Comparison of ENCODE assay signal across 8 cellular contexts in the genomic region with DNA sequence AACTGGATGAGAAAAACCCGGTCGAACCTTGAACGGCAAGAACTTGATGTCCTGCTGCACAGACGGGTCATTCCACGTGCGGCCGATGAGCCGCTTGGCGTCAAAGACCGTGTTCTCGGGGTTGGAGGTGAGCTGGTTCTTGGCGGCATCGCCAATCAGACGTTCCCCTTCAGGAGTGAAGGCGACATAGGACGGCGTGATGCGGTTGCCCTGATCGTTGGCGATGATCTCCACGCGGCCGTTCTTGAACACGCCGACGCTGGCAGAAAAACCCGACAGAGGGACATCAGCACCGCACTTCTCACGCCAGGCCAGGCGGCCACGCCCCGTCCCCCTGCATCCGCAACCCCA.
DNase-seq lines count a peak whose midpoint lies in the region; ATAC-seq and TF ChIP-seq lines count a peak whose summit lies in the region.

No MANE protein-coding gene starts in this region.

- no peaks in the 10 kb centered on the region for H3K27me3 ChIP-seq in DOHH2 (ENCODE audit: control insufficient read depth, low read length)
- H3K27me3 ChIP-seq in NT2/D1 (ENCODE audit: insufficient read depth, insufficient read length), result no peaks in the 10 kb centered on the region

- H3K4me1 ChIP-seq in DOHH2 (ENCODE audit: control insufficient read depth, low read length) (peaks cover 41% of the 10 kb centered on the region), NT2/D1 (ENCODE audit: insufficient read depth, insufficient read length) (no peaks in the 10 kb centered on the region)

- H3K27ac ChIP-seq in DOHH2 (ENCODE audit: low read depth, low read length), result peak overlapping the region; percentile 65

- peak overlapping the region; percentile 83 for H3K4me2 ChIP-seq in DOHH2 (ENCODE audit: low read length)

- H3K9me2 ChIP-seq in DOHH2 (replicated peaks; ENCODE audit: control insufficient read depth, low read length), result no peaks in the 10 kb centered on the region

- H3K36me3 ChIP-seq in DOHH2 (ENCODE audit: control insufficient read depth, low read length) (peaks cover 58% of the 10 kb centered on the region), NT2/D1 (ENCODE audit: insufficient read depth, insufficient read length, low read length) (peaks cover 52% of the 10 kb centered on the region)

- peaks cover 66% of the 10 kb centered on the region for H3K79me2 ChIP-seq in DOHH2 (ENCODE audit: control insufficient read depth, low read length)

- peaks cover 49% of the 10 kb centered on the region for H3F3A ChIP-seq in DOHH2 (ENCODE audit: control insufficient read depth, insufficient read depth)

- in situ Hi-C loops in astrocyte of the spinal cord (cut with HindIII; ENCODE audit: low sequenced_read_pairs), result no loop called here

- H3K4me3 ChIP-seq in DOHH2 (ENCODE audit: low read length) (peak overlapping the region; percentile 99), NT2/D1 (ENCODE audit: insufficient read length, low read depth) (peak overlapping the region; percentile 100), astrocyte of the spinal cord (ENCODE audit: low read depth, low read length) (peak overlapping the region; percentile 68)

- DNase-seq in NT2/D1 (ENCODE audit: low read depth, low spot score), result no peak
- DNase-seq in astrocyte of the spinal cord (ENCODE audit: low read depth, low spot score), result peak; percentile 29
- DNase-seq in kidney tubule cell (ENCODE audit: low spot score), result peak; percentile 50
- DNase-seq in stimulated activated CD8-positive, alpha-beta memory T cell treated with anti-CD3 and anti-CD28 coated beads, Interleukin-12 subunit alpha, Interleukin-12 subunit beta, amount 100 ng/mL, for 24 hours (ENCODE audit: extremely low read depth), result peak; percentile 15
- no peak for DNase-seq in NCI-H1694 treated with DMSO at 0.1 percent for 48 hours (lab: John Stamatoyannopoulos, UW)

- no peak for TF ChIP-seq CTCF in DOHH2 (IDR thresholded peaks at IDR 0.05; ENCODE audit: low read depth, low read length, poor library complexity, severe bottlenecking)
- no peak for TF ChIP-seq CTCF in astrocyte of the spinal cord (IDR thresholded peaks at IDR 0.05; ENCODE audit: low read depth, low read length)

- no peaks in the 10 kb centered on the region for H3K9me3 ChIP-seq in DOHH2 (ENCODE audit: control insufficient read depth, insufficient read depth, low read length)
- no peaks in the 10 kb centered on the region for H3K9me3 ChIP-seq in NT2/D1 (ENCODE audit: insufficient read depth, low read length)

- H4K20me1 ChIP-seq in DOHH2 (ENCODE audit: control insufficient read depth, insufficient read depth, low read depth, low read length), result peaks cover 20% of the 10 kb centered on the region

- peak overlapping the region; percentile 96 for H3K9ac ChIP-seq in NT2/D1 (ENCODE audit: insufficient read length, low read depth)

- ATAC-seq in GM21737 (IDR thresholded peaks at IDR 0.05; ENCODE audit: unreplicated experiment) (peak; percentile 7), HG03439 (IDR thresholded peaks at IDR 0.05; ENCODE audit: unreplicated experiment) (no peak)

Comparison
In these comparisons a context has a peak if more than half of its experiments do, and no peak if none do; other contexts are left out.
1. DNase-seq: peak in astrocyte of the spinal cord (single experiment), kidney tubule cell (single experiment) and stimulated activated CD8-positive, alpha-beta memory T cell treated with anti-CD3 and anti-CD28 coated beads, Interleukin-12 subunit alpha, Interleukin-12 subunit beta, amount 100 ng/mL, for 24 hours (single experiment); none in NT2/D1 (single experiment) and NCI-H1694 treated with DMSO at 0.1 percent for 48 hours (single experiment).
2. Peak in every context shown above with its lines, with median percentiles within 50 percentile points of each other: H3K4me3 ChIP-seq.